23 cellular contexts compared by ENCODE assay signal in the genomic region with DNA sequence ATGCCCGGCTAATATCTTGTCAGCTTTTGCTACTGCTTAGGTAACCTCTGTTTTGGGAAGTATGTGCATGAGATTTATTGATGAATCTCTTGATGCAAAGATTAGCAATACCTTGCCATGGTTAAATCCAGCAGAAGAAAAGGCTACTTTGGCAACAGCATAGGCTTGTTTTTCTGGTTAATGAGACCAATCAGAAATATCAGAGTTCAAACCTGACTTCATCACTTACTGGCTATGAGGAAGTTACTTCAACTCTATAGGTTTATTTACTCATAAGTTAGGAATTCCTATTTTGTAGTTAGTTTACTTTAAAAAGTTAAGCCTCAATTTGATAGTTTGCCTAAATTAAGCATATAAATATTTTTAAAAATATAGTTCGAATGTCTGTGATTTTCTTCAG.
A peak's percentile ranks its signal among the peaks of the same experiment; 100 is the strongest.
DNase-seq lines count a peak whose midpoint lies in the region; ATAC-seq, FAIRE-seq and TF ChIP-seq lines count a peak whose summit lies in the region.
"Had no signal": no experiment of that assay in that cellular context is flagged by ENCODE, and none has a peak within 500 bp of the region (broad histone marks: within the 10 kb centered on the region; RNA-seq: fewer than 3 reads in every experiment).

No MANE protein-coding gene starts in this region.

- peak overlapping the region; percentile 15 for H3K4me2 ChIP-seq in keratinocyte (ENCODE audit: control insufficient read depth, extremely low read depth, insufficient read depth, low read depth, low read length)

- H3K4me3 ChIP-seq in right atrium auricular region (no peak overlapping the region), astrocyte of the spinal cord (ENCODE audit: low read depth, low read length) (no peak overlapping the region), keratinocyte (ENCODE audit: control insufficient read depth in 2 of 3, extremely low read depth in 1 of 3, insufficient read depth in 2 of 3, low read depth in 1 of 3, low read length in 3 of 3) (no peak overlapping the region)
- H3K4me3 ChIP-seq: prostate gland, spleen had no signal

- peaks cover 54% of the 10 kb centered on the region for H3K79me2 ChIP-seq in keratinocyte (ENCODE audit: control insufficient read depth, insufficient read depth, low read length)

- H2AFZ ChIP-seq in keratinocyte (ENCODE audit: control insufficient read depth, low read length) = no peak overlapping the region

- peak overlapping the region; percentile 0 for H3K9ac ChIP-seq in keratinocyte (ENCODE audit: control insufficient read depth, extremely low read depth, insufficient read depth, low read length)

- TF ChIP-seq CTCF in right atrium auricular region (IDR thresholded peaks at IDR 0.05) = no peak
- no peak for TF ChIP-seq CTCF in astrocyte of the spinal cord (IDR thresholded peaks at IDR 0.05; ENCODE audit: low read depth, low read length)
- TF ChIP-seq CTCF in keratinocyte (optimal IDR thresholded peaks at IDR 0.05 in 1 of 3, IDR thresholded peaks at IDR 0.05 in 1 of 3, conservative IDR thresholded peaks at IDR 0.05 in 1 of 3; ENCODE audit: extremely low read depth in 1 of 3, insufficient read depth in 2 of 3, low read length in 3 of 3) = no peak
- no peak for TF ChIP-seq CTCF in type B pancreatic cell (conservative IDR thresholded peaks at IDR 0.05)

- no peaks in the 10 kb centered on the region for H4K20me1 ChIP-seq in keratinocyte (ENCODE audit: control insufficient read depth, extremely low read depth, insufficient read depth, low read length)

- peak; percentile 77 for FAIRE-seq in keratinocyte (lab: Jason Lieb, UNC)
- FAIRE-seq: GM12892 had no signal

- H3K27me3 ChIP-seq in right atrium auricular region (no peaks in the 10 kb centered on the region), keratinocyte (ENCODE audit: control insufficient read depth, extremely low read depth, insufficient read depth, low read length) (no peaks in the 10 kb centered on the region)
- H3K27me3 ChIP-seq: spleen had no signal

- dilution Hi-C loops in keratinocyte (cut with MboI; ENCODE audit: extremely low pct_ligation_motif_present, low sequenced_read_pairs) = no loop called here

- H3K4me1 ChIP-seq in right atrium auricular region (peaks cover 0 to 42% of the 10 kb centered on the region in 2 donors), keratinocyte (ENCODE audit: control insufficient read depth, extremely low read depth, insufficient read depth, low read length) (peaks cover 54% of the 10 kb centered on the region)

- H3K27ac ChIP-seq in right atrium auricular region = peak overlapping the region; percentile 31 to 89
- H3K27ac ChIP-seq in keratinocyte (ENCODE audit: control insufficient read depth, insufficient read depth, low read length) = peak overlapping the region; percentile 56
- H3K27ac ChIP-seq: prostate gland, spleen had no signal

- H3K9me3 ChIP-seq in right atrium auricular region = no peaks in the 10 kb centered on the region
- H3K9me3 ChIP-seq in keratinocyte (ENCODE audit: control insufficient read depth, low read depth, low read length) = no peaks in the 10 kb centered on the region
- H3K9me3 ChIP-seq: prostate gland, spleen had no signal

- DNase-seq in right atrium auricular region (ENCODE audit: low spot score) = no peak
- DNase-seq in left cardiac atrium = no peak
- peak; percentile 35 for DNase-seq in astrocyte of the spinal cord (ENCODE audit: low read depth, low spot score)
- DNase-seq in keratinocyte (ENCODE audit: low read depth, low spot score) = no peak
- DNase-seq in type B pancreatic cell (ENCODE audit: extremely low spot score, unreplicated experiment) = no peak
- DNase-seq in DMS79 (lab: John Stamatoyannopoulos, UW) = no peak
- DNase-seq in activated T-cell treated with anti-CD3 and anti-CD28 coated beads, Interleukin-2, amount 50 U/mL, for 1 hour = no peak
- DNase-seq: activated CD4-positive, alpha-beta T cell treated with anti-CD3 and anti-CD28 coated beads, Interleukin-2, amount 10 ng/mL, durations not matched to agents 24 days and 14 days; activated CD8-positive, alpha-beta memory T cell treated with anti-CD3 and anti-CD28 coated beads, Interleukin-2, amount 50 U/mL, for 48 hours; cerebellar nuclear complex; effector memory CD8-positive, alpha-beta T cell; hippocampal formation; Karpas-422; kidney glomerular epithelial cell; midbrain; NCI-H1105; NCI-H524; spleen; substantia nigra; T-cell had no signal

- H3K36me3 ChIP-seq in right atrium auricular region (no peaks in the 10 kb centered on the region), keratinocyte (ENCODE audit: control insufficient read depth in 2 of 2, extremely low read depth in 1 of 2, insufficient read depth in 2 of 2, low read length in 2 of 2) (peaks cover 0 to 3% of the 10 kb centered on the region in 2 experiments)
- H3K36me3 ChIP-seq: prostate gland had no signal

- in situ Hi-C loops in astrocyte of the spinal cord (cut with HindIII; ENCODE audit: low sequenced_read_pairs) = no loop called here

- no peaks in the 10 kb centered on the region for H3K9me1 ChIP-seq in keratinocyte (ENCODE audit: control insufficient read depth, extremely low read depth, insufficient read depth, low read length)

- peaks cover 27% of the 10 kb centered on the region for H3K36me3 Mint-ChIP-seq in type B pancreatic cell

- H3K4me1 Mint-ChIP-seq in type B pancreatic cell (ENCODE audit: unreplicated experiment) = peaks cover 5% of the 10 kb centered on the region
- H3K4me1 Mint-ChIP-seq: activated CD4-positive, alpha-beta T cell treated with anti-CD3 and anti-CD28 coated beads, Interleukin-2, amount 10 ng/mL, durations not matched to agents 24 days and 14 days had no signal

- intact Hi-C loops in left cardiac atrium (cut with DNase I) = no loop called here

- no peaks in the 10 kb centered on the region for H3K27me3 Mint-ChIP-seq in type B pancreatic cell
- H3K27me3 Mint-ChIP-seq: activated CD4-positive, alpha-beta T cell treated with anti-CD3 and anti-CD28 coated beads, Interleukin-2, amount 10 ng/mL, durations not matched to agents 24 days and 14 days; effector memory CD8-positive, alpha-beta T cell; T-cell had no signal

- no peak overlapping the region for H3K4me3 Mint-ChIP-seq in type B pancreatic cell
- H3K4me3 Mint-ChIP-seq: activated CD4-positive, alpha-beta T cell treated with anti-CD3 and anti-CD28 coated beads, Interleukin-2, amount 10 ng/mL, durations not matched to agents 24 days and 14 days; effector memory CD8-positive, alpha-beta T cell; T-cell had no signal

- H3K9me3 Mint-ChIP-seq in type B pancreatic cell = peaks cover 17% of the 10 kb centered on the region
- H3K9me3 Mint-ChIP-seq: effector memory CD8-positive, alpha-beta T cell had no signal

- ATAC-seq in left cardiac atrium (no peak), HG03521 (IDR thresholded peaks at IDR 0.05; ENCODE audit: unreplicated experiment) (no peak)
- ATAC-seq: effector memory CD8-positive, alpha-beta T cell; T-cell had no signal

- peak overlapping the region; percentile 82 for H3K27ac Mint-ChIP-seq in type B pancreatic cell
- H3K27ac Mint-ChIP-seq: activated CD4-positive, alpha-beta T cell treated with anti-CD3 and anti-CD28 coated beads, Interleukin-2, amount 10 ng/mL, durations not matched to agents 24 days and 14 days; effector memory CD8-positive, alpha-beta T cell; T-cell had no signal
